In the genomic region with DNA sequence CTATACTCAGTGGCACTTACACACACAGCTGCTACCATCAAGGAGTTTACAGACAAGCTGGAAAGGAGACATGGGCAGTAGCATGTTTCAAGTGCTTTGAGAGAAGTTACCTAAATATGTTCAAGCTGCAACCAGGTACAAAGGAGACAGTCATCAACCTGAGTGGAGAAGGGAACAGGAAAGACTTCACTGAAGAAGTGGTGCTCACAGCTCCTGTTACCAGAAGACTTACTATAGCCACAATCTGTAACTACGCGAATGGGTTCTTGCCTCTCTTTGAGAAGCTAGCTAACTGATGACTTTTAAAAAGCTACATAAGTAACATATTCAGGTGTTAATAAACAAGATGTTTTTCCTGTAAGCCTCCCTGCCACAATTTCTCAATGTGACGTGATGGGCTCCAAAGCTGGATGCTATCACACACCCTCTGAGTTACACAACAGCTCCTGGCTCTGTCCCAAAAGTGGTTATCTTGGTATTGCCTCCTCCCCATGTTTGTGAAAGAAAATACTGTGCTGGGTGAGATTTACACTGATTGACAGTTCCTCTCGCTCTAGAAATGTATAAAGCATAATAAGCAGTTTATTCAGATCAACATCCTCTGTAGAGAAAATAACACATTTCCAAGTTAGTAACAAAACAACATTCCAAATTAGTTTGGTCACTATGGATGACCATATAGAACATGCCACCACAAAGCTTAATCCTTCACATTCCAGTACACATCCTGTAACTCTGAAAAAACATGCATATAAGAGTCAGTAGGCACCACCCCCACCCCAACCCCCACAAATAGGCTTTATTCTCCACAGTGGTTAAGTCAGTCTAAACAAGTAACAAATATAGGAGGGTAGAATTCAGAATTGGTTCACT, we compare ENCODE assay signal across 8 cellular contexts.
DNase-seq lines count a peak whose midpoint lies in the region; ATAC-seq and TF ChIP-seq lines count a peak whose summit lies in the region.

No MANE protein-coding gene starts in this region.

- H3K4me2 ChIP-seq in skeletal muscle satellite cell (ENCODE audit: low read length): peak overlapping the region; percentile 78

- H3K36me3 ChIP-seq in HEK293 (ENCODE audit: control insufficient read depth in 2 of 2, insufficient read depth in 1 of 2, low read length in 2 of 2): no peaks in the 10 kb centered on the region
- no peaks in the 10 kb centered on the region for H3K36me3 ChIP-seq in left ventricle myocardium inferior
- no peaks in the 10 kb centered on the region for H3K36me3 ChIP-seq in skeletal muscle satellite cell (ENCODE audit: insufficient read depth, low read length)

- no peak overlapping the region for H3K4me3 ChIP-seq in HEK293 (ENCODE audit: low read depth, low read length)
- no peak overlapping the region for H3K4me3 ChIP-seq in left ventricle myocardium inferior
- peak overlapping the region; percentile 51 for H3K4me3 ChIP-seq in skeletal muscle satellite cell (ENCODE audit: low read length)

- POLR2A ChIA-PET in HEK293 (lab: Yijun Ruan, JAX): interaction anchor here (0.6 to 1.5 kb wide), 3 partner anchors 11 to 208 kb away, joined by 3 to 5 read pairs (median 3); a partner anchor contains a TSS

- peak overlapping the region; percentile 78 for H3K9ac ChIP-seq in skeletal muscle satellite cell (ENCODE audit: low read depth, low read length)

- intact Hi-C loops in left ventricle myocardium inferior (cut with micrococcal nuclease): no loop called here

- no peaks in the 10 kb centered on the region for H3K9me3 ChIP-seq in HEK293 (ENCODE audit: control insufficient read depth, insufficient read depth, low read depth, low read length)
- no peaks in the 10 kb centered on the region for H3K9me3 ChIP-seq in left ventricle myocardium inferior (replicated peaks)
- no peaks in the 10 kb centered on the region for H3K9me3 ChIP-seq in skeletal muscle satellite cell (replicated peaks; ENCODE audit: low read length)

- TF ChIP-seq CTCF in HEK293 (tag by site-specific recombination; IDR thresholded peaks at IDR 0.05) (no peak), left ventricle myocardium inferior (IDR thresholded peaks at IDR 0.05; ENCODE audit: borderline replicate concordance) (no peak)

- H3K27ac ChIP-seq in HEK293 (ENCODE audit: extremely low read depth, low read depth, low read length): no peak overlapping the region
- no peak overlapping the region for H3K27ac ChIP-seq in left ventricle myocardium inferior (replicated peaks)

- no peaks in the 10 kb centered on the region for H3K27me3 ChIP-seq in left ventricle myocardium inferior (ENCODE audit: low read depth)
- H3K27me3 ChIP-seq in skeletal muscle satellite cell (ENCODE audit: control insufficient read depth, insufficient read depth, low read length): no peaks in the 10 kb centered on the region

- ATAC-seq in HG03108 (IDR thresholded peaks at IDR 0.05; ENCODE audit: unreplicated experiment) (no peak), HG02571 (IDR thresholded peaks at IDR 0.05; ENCODE audit: unreplicated experiment) (no peak), GM21723 (IDR thresholded peaks at IDR 0.05; ENCODE audit: unreplicated experiment) (no peak), GM18517 (IDR thresholded peaks at IDR 0.05; ENCODE audit: unreplicated experiment) (no peak)

- H3K4me1 ChIP-seq in HEK293 (ENCODE audit: control insufficient read depth, insufficient read depth, low read length): peaks cover 6% of the 10 kb centered on the region
- peaks cover 32% of the 10 kb centered on the region for H3K4me1 ChIP-seq in left ventricle myocardium inferior
- peaks cover 39% of the 10 kb centered on the region for H3K4me1 ChIP-seq in skeletal muscle satellite cell (ENCODE audit: control insufficient read depth, insufficient read depth, low read length)

- peak; percentile 69 for DNase-seq in T1000 (lab: John Stamatoyannopoulos, UW)
- peak; percentile 26 for DNase-seq in left ventricle myocardium inferior

- CTCF ChIA-PET in HEK293 (lab: Yijun Ruan, JAX): interaction anchor here (0.6 to 0.9 kb wide), 3 partner anchors 42 to 407 kb away, joined by 3 to 5 read pairs (median 4); no protein-coding TSS in a partner anchor

TF ChIP-seq in HEK293, 187 proteins besides CTCF, POLR2A, EP300 and RAD21 (continues in another document):
- TF ChIP-seq ZNF544 (tag by site-specific recombination; IDR thresholded peaks at IDR 0.05): no peak
- TF ChIP-seq KLF10 (tag by site-specific recombination; IDR thresholded peaks at IDR 0.05): 0 out of 2 replicates have a peak, but pooled peaks have one; percentile 40
- no peak for TF ChIP-seq ZBTB48 (tag by site-specific recombination; IDR thresholded peaks at IDR 0.05)
- TF ChIP-seq, protein P1, sequence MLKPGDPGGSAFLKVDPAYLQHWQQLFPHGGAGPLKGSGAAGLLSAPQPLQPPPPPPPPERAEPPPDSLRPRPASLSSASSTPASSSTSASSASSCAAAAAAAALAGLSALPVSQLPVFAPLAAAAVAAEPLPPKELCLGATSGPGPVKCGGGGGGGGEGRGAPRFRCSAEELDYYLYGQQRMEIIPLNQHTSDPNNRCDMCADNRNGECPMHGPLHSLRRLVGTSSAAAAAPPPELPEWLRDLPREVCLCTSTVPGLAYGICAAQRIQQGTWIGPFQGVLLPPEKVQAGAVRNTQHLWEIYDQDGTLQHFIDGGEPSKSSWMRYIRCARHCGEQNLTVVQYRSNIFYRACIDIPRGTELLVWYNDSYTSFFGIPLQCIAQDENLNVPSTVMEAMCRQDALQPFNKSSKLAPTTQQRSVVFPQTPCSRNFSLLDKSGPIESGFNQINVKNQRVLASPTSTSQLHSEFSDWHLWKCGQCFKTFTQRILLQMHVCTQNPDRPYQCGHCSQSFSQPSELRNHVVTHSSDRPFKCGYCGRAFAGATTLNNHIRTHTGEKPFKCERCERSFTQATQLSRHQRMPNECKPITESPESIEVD (tag by site-specific recombination; IDR thresholded peaks at IDR 0.05): peak; percentile 76
- no peak for TF ChIP-seq ZSCAN30 (tag by site-specific recombination; IDR thresholded peaks at IDR 0.05)
- TF ChIP-seq, protein P2, sequence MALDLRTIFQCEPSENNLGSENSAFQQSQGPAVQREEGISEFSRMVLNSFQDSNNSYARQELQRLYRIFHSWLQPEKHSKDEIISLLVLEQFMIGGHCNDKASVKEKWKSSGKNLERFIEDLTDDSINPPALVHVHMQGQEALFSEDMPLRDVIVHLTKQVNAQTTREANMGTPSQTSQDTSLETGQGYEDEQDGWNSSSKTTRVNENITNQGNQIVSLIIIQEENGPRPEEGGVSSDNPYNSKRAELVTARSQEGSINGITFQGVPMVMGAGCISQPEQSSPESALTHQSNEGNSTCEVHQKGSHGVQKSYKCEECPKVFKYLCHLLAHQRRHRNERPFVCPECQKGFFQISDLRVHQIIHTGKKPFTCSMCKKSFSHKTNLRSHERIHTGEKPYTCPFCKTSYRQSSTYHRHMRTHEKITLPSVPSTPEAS (tag by site-specific recombination; IDR thresholded peaks at IDR 0.05): 0 out of 2 replicates have a peak, but pooled peaks have one; percentile 42
- no peak for TF ChIP-seq ZNF157 (tag by site-specific recombination; IDR thresholded peaks at IDR 0.05)
- TF ChIP-seq ZNF341 (tag by site-specific recombination; IDR thresholded peaks at IDR 0.05; ENCODE audit: low read depth): peak; percentile 91
- peak; percentile 30; the same call in 1 of the 2 replicates for TF ChIP-seq EGR2 (tag by site-specific recombination; IDR thresholded peaks at IDR 0.05; ENCODE audit: low read depth)
- peak; percentile 93 for TF ChIP-seq SP7 (tag by site-specific recombination; IDR thresholded peaks at IDR 0.05)
- TF ChIP-seq ZNF24 (tag by site-specific recombination; IDR thresholded peaks at IDR 0.05): no peak
- 0 out of 2 replicates have a peak, but pooled peaks have one; percentile 34 for TF ChIP-seq ZBTB21 (tag by site-specific recombination; IDR thresholded peaks at IDR 0.05)
- TF ChIP-seq, protein P3, sequence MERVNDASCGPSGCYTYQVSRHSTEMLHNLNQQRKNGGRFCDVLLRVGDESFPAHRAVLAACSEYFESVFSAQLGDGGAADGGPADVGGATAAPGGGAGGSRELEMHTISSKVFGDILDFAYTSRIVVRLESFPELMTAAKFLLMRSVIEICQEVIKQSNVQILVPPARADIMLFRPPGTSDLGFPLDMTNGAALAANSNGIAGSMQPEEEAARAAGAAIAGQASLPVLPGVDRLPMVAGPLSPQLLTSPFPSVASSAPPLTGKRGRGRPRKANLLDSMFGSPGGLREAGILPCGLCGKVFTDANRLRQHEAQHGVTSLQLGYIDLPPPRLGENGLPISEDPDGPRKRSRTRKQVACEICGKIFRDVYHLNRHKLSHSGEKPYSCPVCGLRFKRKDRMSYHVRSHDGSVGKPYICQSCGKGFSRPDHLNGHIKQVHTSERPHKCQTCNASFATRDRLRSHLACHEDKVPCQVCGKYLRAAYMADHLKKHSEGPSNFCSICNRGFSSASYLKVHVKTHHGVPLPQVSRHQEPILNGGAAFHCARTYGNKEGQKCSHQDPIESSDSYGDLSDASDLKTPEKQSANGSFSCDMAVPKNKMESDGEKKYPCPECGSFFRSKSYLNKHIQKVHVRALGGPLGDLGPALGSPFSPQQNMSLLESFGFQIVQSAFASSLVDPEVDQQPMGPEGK (tag by site-specific recombination; IDR thresholded peaks at IDR 0.05): 0 out of 2 replicates have a peak, but pooled peaks have one; percentile 27
- TF ChIP-seq ZNF558 (tag by site-specific recombination; IDR thresholded peaks at IDR 0.05): no peak
- peak; percentile 25; the same call in 1 of the 2 replicates for TF ChIP-seq ZNF660 (tag by site-specific recombination; IDR thresholded peaks at IDR 0.05)
- 0 out of 2 replicates have a peak, but pooled peaks have one; percentile 19 for TF ChIP-seq ZNF324 (tag by site-specific recombination; IDR thresholded peaks at IDR 0.05)
- TF ChIP-seq GLIS1 (tag by site-specific recombination; IDR thresholded peaks at IDR 0.05): 0 out of 2 replicates have a peak, but pooled peaks have one; percentile 12
- TF ChIP-seq, protein P4, sequence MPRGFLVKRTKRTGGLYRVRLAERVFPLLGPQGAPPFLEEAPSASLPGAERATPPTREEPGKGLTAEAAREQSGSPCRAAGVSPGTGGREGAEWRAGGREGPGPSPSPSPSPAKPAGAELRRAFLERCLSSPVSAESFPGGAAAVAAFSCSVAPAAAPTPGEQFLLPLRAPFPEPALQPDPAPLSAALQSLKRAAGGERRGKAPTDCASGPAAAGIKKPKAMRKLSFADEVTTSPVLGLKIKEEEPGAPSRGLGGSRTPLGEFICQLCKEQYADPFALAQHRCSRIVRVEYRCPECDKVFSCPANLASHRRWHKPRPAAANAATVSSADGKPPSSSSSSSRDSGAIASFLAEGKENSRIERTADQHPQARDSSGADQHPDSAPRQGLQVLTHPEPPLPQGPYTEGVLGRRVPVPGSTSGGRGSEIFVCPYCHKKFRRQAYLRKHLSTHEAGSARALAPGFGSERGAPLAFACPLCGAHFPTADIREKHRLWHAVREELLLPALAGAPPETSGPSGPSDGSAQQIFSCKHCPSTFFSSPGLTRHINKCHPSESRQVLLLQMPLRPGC (tag by site-specific recombination; IDR thresholded peaks at IDR 0.05): peak; percentile 81
- TF ChIP-seq KLF9 (tag by site-specific recombination; IDR thresholded peaks at IDR 0.05; ENCODE audit: low read depth): peak; percentile 14; the same call in 1 of the 2 replicates
